In genomic region chr14:61802010-61802621, GRCh38 we compare ENCODE assay signal across 26 cellular contexts. TPM values are rescaled to one million over a fixed set of nuclear protein-coding genes. Genes with fewer than 3 reads are reported as not detected.
"Had no signal": no experiment of that assay in that cellular context is flagged by ENCODE, and none has a peak within 500 bp of the region (broad histone marks: within the 10 kb centered on the region; RNA-seq: fewer than 3 reads in every experiment).

No MANE protein-coding gene starts in this region.

- H3K4me2 ChIP-seq: SK-N-SH had no signal

- H3K9ac ChIP-seq: SK-N-SH had no signal

- DNase-seq: KBM-7, MV-4-11, NCI-H1048, NCI-H1105 treated with DMSO at 0.1 percent for 48 hours, NCI-H1417 treated with DMSO at 0.1 percent for 48 hours, NCI-H146, NCI-H1694 treated with DMSO at 0.1 percent for 48 hours, NCI-H1930, NCI-H2081, NCI-H2107, NCI-H2227 treated with DMSO at 0.1 percent for 48 hours, NCI-H446, NCI-H510A, NCI-H524 treated with DMSO at 0.1 percent for 48 hours, NCI-H69, NCI-H774, SHP77, SK-N-SH, SW 1271, T-cell had no signal

- H3K9me3 ChIP-seq: SK-N-SH had no signal

- ATAC-seq: T-cell had no signal

- H3K27ac ChIP-seq: HL-60, RWPE1 had no signal

- FAIRE-seq: RCC 7860 had no signal

RNA-seq across cellular contexts. Expression of gene SYT16, which starts 10.4 kb away (rescaled TPM):
- total RNA-seq: LHCN-M2, MCF 10A, SK-MEL-5 had no signal
